ENCODE assay signal across 8 cellular contexts in genomic region chr11:65553301-65554001, GRCh38. TPM values are rescaled to one million over a fixed set of nuclear protein-coding genes. Genes with fewer than 3 reads are reported as not detected.
DNase-seq lines count a peak whose midpoint lies in the region; ATAC-seq, FAIRE-seq and TF ChIP-seq lines count a peak whose summit lies in the region.

No MANE protein-coding gene starts in this region.

- peak; percentile 91 for DNase-seq in H9
- DNase-seq in PC-9, result peak; percentile 79 to 93
- DNase-seq in activated naive CD4-positive, alpha-beta T cell treated with Interleukin-2 at 50 U/mL for 16 hours, result peak; percentile 53
- peak; percentile 39 for DNase-seq in small intestine
- no peak for DNase-seq in gastrocnemius medialis
- no peak for DNase-seq in omental fat pad (ENCODE audit: low spot score)
- no peak for DNase-seq in NCI-H1930 (lab: John Stamatoyannopoulos, UW)

- H3K36me3 ChIP-seq in PC-9 (ENCODE audit: low read depth) (peaks cover 31% of the 10 kb centered on the region), small intestine (ENCODE audit: control insufficient read depth in 2 of 2, insufficient read depth in 2 of 2, low read length in 2 of 2) (no peaks in the 10 kb centered on the region), gastrocnemius medialis (peaks cover 0 to 6% of the 10 kb centered on the region in 2 donors)

- H3K14ac ChIP-seq in H9 (ENCODE audit: insufficient read depth, low read length), result no peak overlapping the region

- H2BK15ac ChIP-seq in H9 (ENCODE audit: low read depth, low read length), result no peak overlapping the region

- H2BK5ac ChIP-seq in H9 (ENCODE audit: insufficient read length, low read length), result no peak overlapping the region

- H3K4me3 ChIP-seq in PC-9 (peak overlapping the region; percentile 60), small intestine (ENCODE audit: low read depth in 1 of 2, low read length in 2 of 2) (no peak overlapping the region), gastrocnemius medialis (no peak overlapping the region)

- peaks cover 66% of the 10 kb centered on the region for H3K27me3 Mint-ChIP-seq in H9 (ENCODE audit: low read depth)

- POLR2A ChIA-PET in PC-9 (lab: Charles Lee; ENCODE audit: unreplicated experiment), result interaction anchor here (0.5 to 1.4 kb wide), 11 partner anchors 12 to 183 kb away, joined by 3 to 15 read pairs (median 4); partner anchors contain the start of genes FAM89B, KCNK7, NEAT1 and PCNX3

- no peak for FAIRE-seq in small intestine (lab: Jason Lieb, UNC)

- no peak overlapping the region for H3K56ac ChIP-seq in H9 (ENCODE audit: insufficient read length, low read depth, low read length)

- no peaks in the 10 kb centered on the region for H3K79me2 ChIP-seq in H9 (ENCODE audit: insufficient read depth, low read length)
- H3K79me2 ChIP-seq in PC-9 (ENCODE audit: low read depth), result peaks cover 50% of the 10 kb centered on the region

- no peaks in the 10 kb centered on the region; the same call in 1 of the 2 replicates for H3K27me3 ChIP-seq in H9 (ENCODE audit: insufficient read depth, low read length)
- H3K27me3 ChIP-seq in PC-9 (ENCODE audit: insufficient read depth, low read depth), result no peaks in the 10 kb centered on the region
- no peaks in the 10 kb centered on the region for H3K27me3 ChIP-seq in small intestine (ENCODE audit: control insufficient read depth in 2 of 2, insufficient read depth in 2 of 2, low read length in 2 of 2)
- no peaks in the 10 kb centered on the region for H3K27me3 ChIP-seq in gastrocnemius medialis

- TF ChIP-seq CTCF in H9 (conservative IDR thresholded peaks at IDR 0.05), result no peak
- no peak for TF ChIP-seq CTCF in PC-9 (conservative IDR thresholded peaks at IDR 0.05)
- no peak for TF ChIP-seq CTCF in gastrocnemius medialis (IDR thresholded peaks at IDR 0.05 in 4 of 5, conservative IDR thresholded peaks at IDR 0.05 in 1 of 5)
- no peak for TF ChIP-seq CTCF in omental fat pad (IDR thresholded peaks at IDR 0.05)

- no peak overlapping the region for H2BK20ac ChIP-seq in H9 (ENCODE audit: low read depth, low read length, poor library complexity, severe bottlenecking)

- H4K8ac ChIP-seq in H9 (replicated peaks; ENCODE audit: insufficient read length, low read depth, low read length), result no peak overlapping the region

- H2AK5ac ChIP-seq in H9 (ENCODE audit: insufficient read length, low read length), result no peak overlapping the region

- H3K23ac ChIP-seq in H9 (ENCODE audit: insufficient read length, low read depth, low read length), result no peak overlapping the region

- no peak overlapping the region for H2BK12ac ChIP-seq in H9 (ENCODE audit: insufficient read length, low read depth, low read length)

- H3K4ac ChIP-seq in H9 (ENCODE audit: low read depth, low read length), result no peak overlapping the region

- peaks cover 43 to 55% of the 10 kb centered on the region in 2 experiments for H3K4me1 Mint-ChIP-seq in H9

- H3K36me3 Mint-ChIP-seq in H9 (ENCODE audit: insufficient read depth in 1 of 3, low read depth in 3 of 3), result no peaks in the 10 kb centered on the region

- peak overlapping the region; percentile 42 to 58; a peak in 4 of 5 replicates for H3K4me3 Mint-ChIP-seq in H9

- H2BK120ac ChIP-seq in H9 (ENCODE audit: low read depth, low read length, poor library complexity, severe bottlenecking), result no peak overlapping the region

- BruUV-seq in PC-9 (replicated peaks; lab: Mats Ljungman, UMichigan), result no TSS peak

- no peaks in the 10 kb centered on the region for H3K23me2 ChIP-seq in H9 (ENCODE audit: insufficient read length, low read depth, low read length, poor library complexity, severe bottlenecking)

- no peaks in the 10 kb centered on the region for H3K9me2 ChIP-seq in PC-9 (ENCODE audit: insufficient read depth)

- no peak overlapping the region for H4K5ac ChIP-seq in H9 (ENCODE audit: insufficient read length, low read depth, low read length)

- H3K27ac Mint-ChIP-seq in H9, result no peak overlapping the region

- H3T11ph ChIP-seq in H9 (ENCODE audit: low read length), result no peak overlapping the region

- peaks cover 64% of the 10 kb centered on the region for H3F3A ChIP-seq in PC-9 (ENCODE audit: insufficient read depth, low read depth)

- no peak for ATAC-seq in gastrocnemius medialis
- no peak for ATAC-seq in omental fat pad (ENCODE audit: low FRiP score)
- ATAC-seq in HG03378 (IDR thresholded peaks at IDR 0.05; ENCODE audit: unreplicated experiment), result no peak

- H4K20me1 ChIP-seq in H9 (ENCODE audit: control insufficient read depth, insufficient read depth, insufficient read length), result no peaks in the 10 kb centered on the region
- peaks cover 16% of the 10 kb centered on the region for H4K20me1 ChIP-seq in PC-9 (ENCODE audit: insufficient read depth)

- H3K9me3 ChIP-seq in H9 (ENCODE audit: control insufficient read depth, low read depth, low read length) (no peaks in the 10 kb centered on the region), PC-9 (ENCODE audit: insufficient read depth, low read depth) (no peaks in the 10 kb centered on the region), small intestine (ENCODE audit: control insufficient read depth, low read depth) (no peaks in the 10 kb centered on the region), gastrocnemius medialis (no peaks in the 10 kb centered on the region)

- H3K27ac ChIP-seq in H9 (ENCODE audit: insufficient read length, low read depth, low read length), result no peak overlapping the region
- peak overlapping the region; percentile 63 for H3K27ac ChIP-seq in PC-9
- peak overlapping the region in 1 of 2 donors; percentile 23 for H3K27ac ChIP-seq in small intestine (ENCODE audit: low read depth in 1 of 2, low read length in 1 of 2)
- no peak overlapping the region for H3K27ac ChIP-seq in gastrocnemius medialis

- no peaks in the 10 kb centered on the region for H3K79me1 ChIP-seq in H9 (ENCODE audit: insufficient read depth, low read depth, low read length, poor library complexity, severe bottlenecking)

- no peak for TF ChIP-seq POLR2A in gastrocnemius medialis (IDR thresholded peaks at IDR 0.05)

- CTCF ChIA-PET in PC-9 (lab: Charles Lee), result interaction anchor here (0.5 to 0.7 kb wide), 4 partner anchors 17 to 200 kb away, joined by 3 to 5 read pairs (median 3); partner anchors contain the start of genes FAM89B and ZNRD2

- intact Hi-C loops in PC-9 (cut with micrococcal nuclease; ENCODE audit: unreplicated experiment), result no loop called here
- intact Hi-C loops in gastrocnemius medialis (cut with DNase I; ENCODE audit: low total_unique reads), result no loop called here

- WGBS in H9 (ENCODE audit: extremely low coverage, insufficient read length, low lambda C conversion rate), result no CpG with 5 or more reads among the region's 37 CpGs
- 58 to 68% (median 60%) methylated on average over 23 to 37 of the region's 37 CpGs for WGBS in small intestine, 3 donors

- in situ Hi-C loops in gastrocnemius medialis (cut with MboI; ENCODE audit: low sequenced_read_pairs in 4 of 4), result no loop called here

- H2AFZ ChIP-seq in H9 (ENCODE audit: low read length) (no peak overlapping the region), PC-9 (no peak overlapping the region)

- peak overlapping the region; percentile 49 for H3K4me2 ChIP-seq in H9 (ENCODE audit: insufficient read depth, insufficient read length, low read length)
- peak overlapping the region; percentile 86 for H3K4me2 ChIP-seq in PC-9

- H3K4me1 ChIP-seq in H9 (ENCODE audit: insufficient read depth, low read length) (peaks cover 8% of the 10 kb centered on the region; the same call in 1 of the 2 replicates), PC-9 (replicated peaks; ENCODE audit: insufficient read depth) (peaks cover 42% of the 10 kb centered on the region), small intestine (ENCODE audit: control insufficient read depth in 2 of 2, insufficient read depth in 1 of 2, low read depth in 1 of 2, low read length in 1 of 2) (no peaks in the 10 kb centered on the region), gastrocnemius medialis (peaks cover 26% of the 10 kb centered on the region in 2 donors)

- H3K9me3 Mint-ChIP-seq in H9, result no peaks in the 10 kb centered on the region; a peak in 1 of 5 replicates

- H3K18ac ChIP-seq in H9 (ENCODE audit: insufficient read length, low read depth, low read length), result no peak overlapping the region

- no peak overlapping the region for H3K9ac ChIP-seq in H9 (ENCODE audit: extremely low read depth, insufficient read length, low read length)

- no peak overlapping the region for H4K91ac ChIP-seq in H9 (ENCODE audit: insufficient read length, low read depth, low read length)

RNA-seq across cellular contexts. Expression of gene LTBP3, which starts 4.7 kb away (rescaled TPM):
- total RNA-seq in H9 (2021), result 10.6 and 12.1 TPM in 2 replicates
- total RNA-seq in PC-9 (2021), result 455 and 553 TPM in 2 replicates
- 10 to 100 TPM in 2 of 3 donors, 1 to 10 TPM in 1; 6.5 to 25.6 (median 17.0) TPM for polyA plus RNA-seq in small intestine
- total RNA-seq in gastrocnemius medialis, result 10 to 100 TPM; 18.5 to 56.6 (median 35.6) TPM
- total RNA-seq in omental fat pad, result 10 to 100 TPM; 67.3 to 84.8 (median 76.5) TPM

RNA-seq across cellular contexts. Expression of gene ZNRD2, which starts 16.8 kb away (rescaled TPM):
- 43.7 and 45.8 TPM in 2 replicates for total RNA-seq in H9 (2021)
- total RNA-seq in PC-9 (2021), result 51.4 and 53.5 TPM in 2 replicates
- 10 to 100 TPM; 27.7 to 49.2 (median 38.4) TPM for polyA plus RNA-seq in small intestine
- total RNA-seq in gastrocnemius medialis, result 10 to 100 TPM; 54.7 to 99.4 (median 75.3) TPM
- total RNA-seq in omental fat pad, result 10 to 100 TPM; 41.1 to 56.1 (median 50.1) TPM

RNA-seq across cellular contexts. Expression of gene FAM89B, which starts 18.9 kb away (rescaled TPM):
- total RNA-seq in H9 (2021) (20.0 and 21.7 TPM in 2 replicates), PC-9 (2021) (51.7 and 53.3 TPM in 2 replicates), gastrocnemius medialis (100 to 1,000 TPM in 3 of 4 donors, 10 to 100 TPM in 1; 86.6 to 154 (median 119) TPM), omental fat pad (10 to 100 TPM; 29.1 to 37.4 (median 33.1) TPM)
- polyA plus RNA-seq in small intestine, result 10 to 100 TPM; 30.0 to 39.2 (median 36.7) TPM

RNA-seq across cellular contexts. Expression of gene EHBP1L1, which starts 22.4 kb away (rescaled TPM):
- total RNA-seq in H9 (2021), result 13.8 and 14.5 TPM in 2 replicates
- total RNA-seq in PC-9 (2021), result 123 and 170 TPM in 2 replicates
- 100 to 1,000 TPM in 1 of 3 donors, 10 to 100 TPM in 2; 36.1 to 131 (median 68.4) TPM for polyA plus RNA-seq in small intestine
- 100 to 1,000 TPM; 191 to 374 (median 250) TPM for total RNA-seq in gastrocnemius medialis
- 100 to 1,000 TPM in 1 of 4 donors, 10 to 100 TPM in 3; 21.2 to 125 (median 65.6) TPM for total RNA-seq in omental fat pad

RNA-seq across cellular contexts. Expression of gene SCYL1, which starts 28.6 kb away (rescaled TPM):
- 54.7 and 56.0 TPM in 2 replicates for total RNA-seq in H9 (2021)
- 106 and 135 TPM in 2 replicates for total RNA-seq in PC-9 (2021)
- polyA plus RNA-seq in small intestine, result 10 to 100 TPM; 46.7 to 76.9 (median 74.3) TPM
- total RNA-seq in gastrocnemius medialis, result 100 to 1,000 TPM; 120 to 162 (median 133) TPM
- 100 to 1,000 TPM in 1 of 4 donors, 10 to 100 TPM in 3; 75.4 to 105 (median 88.8) TPM for total RNA-seq in omental fat pad

Comparison
In these comparisons a context has a peak if more than half of its experiments do, and no peak if none do; other contexts are left out.
1. DNase-seq: peak in H9 (single experiment), PC-9 (2 of 2), activated naive CD4-positive, alpha-beta T cell treated with Interleukin-2 at 50 U/mL for 16 hours (single experiment) and small intestine (single experiment); none in gastrocnemius medialis (0 of 2), omental fat pad (single experiment) and NCI-H1930 (0 of 2).